In the genomic region with DNA sequence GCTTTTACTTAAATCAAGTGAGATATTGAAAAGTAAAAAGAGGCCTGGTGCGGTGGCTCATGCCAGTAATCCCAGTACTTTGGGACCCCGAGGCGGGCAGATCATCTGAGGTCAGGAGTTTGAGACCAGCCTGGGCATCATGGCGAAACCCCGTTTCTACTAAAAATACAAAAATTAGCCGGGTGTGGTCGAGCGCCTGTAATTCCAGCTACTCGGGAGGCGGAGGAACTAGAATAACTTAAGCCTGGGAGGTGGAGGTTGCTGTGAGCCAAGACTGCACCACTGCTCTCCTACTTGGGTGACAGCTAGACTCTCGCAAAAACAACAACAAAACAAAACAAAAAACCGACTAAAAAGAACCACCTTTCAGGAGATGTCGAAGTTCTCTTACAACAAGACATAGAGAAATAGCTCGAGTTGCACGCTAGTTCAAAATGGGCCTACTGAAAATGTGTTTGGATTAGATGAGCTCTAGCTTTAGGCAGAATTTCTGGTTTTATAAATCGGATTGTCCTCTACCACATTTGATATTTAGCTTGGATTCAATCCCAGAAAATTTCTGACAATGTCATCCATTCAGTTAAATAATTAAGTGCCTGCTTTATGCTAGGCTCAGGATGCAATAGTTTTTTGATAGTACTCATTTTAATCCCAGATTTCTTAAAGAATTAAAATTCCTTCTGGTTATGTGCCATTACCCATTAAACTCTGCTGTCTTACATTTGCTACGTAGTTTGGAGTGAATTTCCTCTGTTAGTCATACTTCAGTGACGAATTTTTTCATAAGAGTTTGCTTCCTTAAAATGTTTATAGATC, we compare ENCODE assay signal across 10 cellular contexts. TPM values are rescaled to one million over a fixed set of nuclear protein-coding genes. Genes with fewer than 3 reads are reported as not detected.
DNase-seq lines count a peak whose midpoint lies in the region; ATAC-seq and TF ChIP-seq lines count a peak whose summit lies in the region.
"Had no signal": no experiment of that assay in that cellular context is flagged by ENCODE, and none has a peak within 500 bp of the region (broad histone marks: within the 10 kb centered on the region; RNA-seq: fewer than 3 reads in every experiment).

No MANE protein-coding gene starts in this region.

- peaks cover 18% of the 10 kb centered on the region for H4K20me1 ChIP-seq in SK-N-SH (ENCODE audit: insufficient read depth)
- no peaks in the 10 kb centered on the region for H4K20me1 ChIP-seq in fibroblast of lung (ENCODE audit: control insufficient read depth, extremely low read depth, insufficient read depth, low read length)
- H4K20me1 ChIP-seq in smooth muscle cell (ENCODE audit: low read depth) = peaks cover 12% of the 10 kb centered on the region

- H3K36me3 Mint-ChIP-seq in activated T-cell treated with anti-CD3 and anti-CD28 coated beads, Interleukin-2, amount 50 U/mL, for 24 hours (ENCODE audit: low read depth) = peaks cover 27% of the 10 kb centered on the region

- no peaks in the 10 kb centered on the region for H3K27me3 Mint-ChIP-seq in activated T-cell treated with anti-CD3 and anti-CD28 coated beads, Interleukin-2, amount 50 U/mL, for 24 hours

- H3K27ac ChIP-seq in SK-N-SH (ENCODE audit: low read depth in 2 of 2, low read length in 1 of 2) = peak overlapping the region in 1 of 2 experiments; percentile 87; a peak in 2 of 4 replicates
- H3K27ac ChIP-seq in fibroblast of lung (ENCODE audit: insufficient read depth, low read length) = peak overlapping the region; percentile 18
- H3K27ac ChIP-seq in smooth muscle cell (ENCODE audit: low read depth) = no peak overlapping the region
- H3K27ac ChIP-seq: 22Rv1 had no signal

- H3K36me3 ChIP-seq in SK-N-SH (replicated peaks in 1 of 2; ENCODE audit: control insufficient read depth in 1 of 2, insufficient read depth in 2 of 2, low read length in 1 of 2) (peaks cover 0 to 6% of the 10 kb centered on the region in 2 experiments), fibroblast of lung (ENCODE audit: control insufficient read depth, insufficient read depth, low read length) (no peaks in the 10 kb centered on the region), smooth muscle cell (ENCODE audit: low read depth) (no peaks in the 10 kb centered on the region)

- H3F3A ChIP-seq in SK-N-SH (replicated peaks; ENCODE audit: insufficient read depth) (peaks cover 22% of the 10 kb centered on the region), smooth muscle cell (ENCODE audit: low read depth) (no peaks in the 10 kb centered on the region)

- H3K27ac Mint-ChIP-seq in activated T-cell treated with anti-CD3 and anti-CD28 coated beads, Interleukin-2, amount 50 U/mL, for 24 hours = no peak overlapping the region

- DNase-seq in NCI-H2029 treated with DMSO at 0.1 percent for 48 hours (lab: John Stamatoyannopoulos, UW) = peak; percentile 19
- DNase-seq in NCI-H2029 (lab: John Stamatoyannopoulos, UW) = no peak
- DNase-seq in SK-N-SH = peak; percentile 28
- peak; percentile 78 to 90 for DNase-seq in fibroblast of lung (ENCODE audit: low read depth in 2 of 2)
- DNase-seq in smooth muscle cell (lab: John Stamatoyannopoulos, UW; ENCODE audit: unreplicated experiment) = no peak
- no peak for DNase-seq in activated T-cell treated with anti-CD3 and anti-CD28 coated beads, Interleukin-2, amount 50 U/mL, for 24 hours
- DNase-seq: NCI-H510A had no signal

- H3K4me1 ChIP-seq in SK-N-SH (ENCODE audit: control insufficient read depth in 1 of 2, insufficient read depth in 2 of 2, low read depth in 1 of 2, low read length in 1 of 2) (peaks cover 9 to 14% of the 10 kb centered on the region in 2 experiments; a peak in 3 of 4 replicates), fibroblast of lung (ENCODE audit: control insufficient read depth, extremely low read depth, insufficient read depth, low read length) (no peaks in the 10 kb centered on the region), smooth muscle cell (ENCODE audit: low read depth) (peaks cover 19% of the 10 kb centered on the region)

- no peak overlapping the region for H3K4me2 ChIP-seq in SK-N-SH
- H3K4me2 ChIP-seq in fibroblast of lung (ENCODE audit: extremely low read depth, insufficient read depth, low read length) = no peak overlapping the region
- no peak overlapping the region for H3K4me2 ChIP-seq in smooth muscle cell

- H3K9me3 ChIP-seq in SK-N-SH (no peaks in the 10 kb centered on the region), fibroblast of lung (ENCODE audit: control insufficient read depth, insufficient read depth, low read depth, low read length) (no peaks in the 10 kb centered on the region), smooth muscle cell (replicated peaks; ENCODE audit: low read depth) (no peaks in the 10 kb centered on the region)

- no peak overlapping the region for H3K4me3 ChIP-seq in SK-N-SH (ENCODE audit: low read depth in 2 of 2, low read length in 1 of 2)
- no peak overlapping the region for H3K4me3 ChIP-seq in fibroblast of lung (replicated peaks in 1 of 4; ENCODE audit: control extremely low read depth in 1 of 4, insufficient read depth in 1 of 4, low read depth in 3 of 4, low read length in 4 of 4)
- no peak overlapping the region for H3K4me3 ChIP-seq in smooth muscle cell

- H3K9ac ChIP-seq in SK-N-SH (no peak overlapping the region), fibroblast of lung (ENCODE audit: insufficient read depth, low read length) (no peak overlapping the region), smooth muscle cell (ENCODE audit: low read depth) (no peak overlapping the region)

- ATAC-seq in GM21381 (IDR thresholded peaks at IDR 0.05; ENCODE audit: unreplicated experiment) (no peak), HG02759 (IDR thresholded peaks at IDR 0.05; ENCODE audit: unreplicated experiment) (no peak)

- peak; percentile 68 to 70; a peak in 3 of 4 replicates for TF ChIP-seq EP300 in SK-N-SH (IDR thresholded peaks at IDR 0.05; ENCODE audit: borderline replicate concordance in 1 of 2, low read depth in 1 of 2, low read length in 1 of 2)

- no peaks in the 10 kb centered on the region for H3K27me3 ChIP-seq in SK-N-SH (ENCODE audit: insufficient read depth)
- H3K27me3 ChIP-seq in fibroblast of lung (ENCODE audit: control insufficient read depth, insufficient read depth, low read length) = no peaks in the 10 kb centered on the region
- no peaks in the 10 kb centered on the region for H3K27me3 ChIP-seq in smooth muscle cell (ENCODE audit: low read depth)

- CTCF ChIA-PET in SK-N-SH (lab: Yijun Ruan, JAX) = interaction anchor here (1.1 kb wide), 1 partner anchor 8 kb away, joined by 3 read pairs; no protein-coding TSS in a partner anchor

- peaks cover 27% of the 10 kb centered on the region for H3K4me1 Mint-ChIP-seq in activated T-cell treated with anti-CD3 and anti-CD28 coated beads, Interleukin-2, amount 50 U/mL, for 24 hours (ENCODE audit: low read depth)

- no peak overlapping the region for H3K4me3 Mint-ChIP-seq in activated T-cell treated with anti-CD3 and anti-CD28 coated beads, Interleukin-2, amount 50 U/mL, for 24 hours

- H2AFZ ChIP-seq in SK-N-SH (ENCODE audit: low read depth) = no peak overlapping the region; the same call in 1 of the 2 replicates
- H2AFZ ChIP-seq in fibroblast of lung (ENCODE audit: low read length) = no peak overlapping the region
- peak overlapping the region; percentile 76 for H2AFZ ChIP-seq in smooth muscle cell (ENCODE audit: low read depth)

- H3K79me2 ChIP-seq in SK-N-SH (ENCODE audit: insufficient read depth) (peaks cover 28% of the 10 kb centered on the region), fibroblast of lung (ENCODE audit: control insufficient read depth, insufficient read depth, low read length) (peaks cover 26% of the 10 kb centered on the region), smooth muscle cell (ENCODE audit: low read depth) (peaks cover 26% of the 10 kb centered on the region)

- POLR2A ChIA-PET in SK-N-SH (lab: Yijun Ruan, JAX) = no interaction called here

- TF ChIP-seq RAD21 in SK-N-SH (IDR thresholded peaks at IDR 0.05; ENCODE audit: low read length) = no peak

- no peak for TF ChIP-seq CTCF in SK-N-SH (IDR thresholded peaks at IDR 0.05)
- no peak for TF ChIP-seq CTCF in fibroblast of lung (conservative IDR thresholded peaks at IDR 0.05 in 1 of 2, IDR thresholded peaks at IDR 0.05 in 1 of 2; ENCODE audit: low read depth in 1 of 2, low read length in 2 of 2)
- TF ChIP-seq CTCF in smooth muscle cell (IDR thresholded peaks at IDR 0.05; ENCODE audit: borderline replicate concordance, insufficient read depth, poor library complexity, severe bottlenecking) = no peak

- no peaks in the 10 kb centered on the region for H3K9me2 ChIP-seq in SK-N-SH

- 64% methylated on average over 18 of the region's 18 CpGs for WGBS in SK-N-SH (ENCODE audit: low lambda C conversion rate)
- 93% methylated on average over 18 of the region's 18 CpGs for WGBS in smooth muscle cell (ENCODE audit: low lambda C conversion rate)

- H3K9me3 Mint-ChIP-seq in activated T-cell treated with anti-CD3 and anti-CD28 coated beads, Interleukin-2, amount 50 U/mL, for 24 hours = no peaks in the 10 kb centered on the region

TF ChIP-seq in SK-N-SH, 30 proteins besides CTCF, POLR2A, EP300 and RAD21 (continues in another document):
- peak; percentile 46; the same call in 1 of the 2 replicates for TF ChIP-seq RXRA (IDR thresholded peaks at IDR 0.05; ENCODE audit: borderline replicate concordance, low read depth)
- TF ChIP-seq, protein P1, sequence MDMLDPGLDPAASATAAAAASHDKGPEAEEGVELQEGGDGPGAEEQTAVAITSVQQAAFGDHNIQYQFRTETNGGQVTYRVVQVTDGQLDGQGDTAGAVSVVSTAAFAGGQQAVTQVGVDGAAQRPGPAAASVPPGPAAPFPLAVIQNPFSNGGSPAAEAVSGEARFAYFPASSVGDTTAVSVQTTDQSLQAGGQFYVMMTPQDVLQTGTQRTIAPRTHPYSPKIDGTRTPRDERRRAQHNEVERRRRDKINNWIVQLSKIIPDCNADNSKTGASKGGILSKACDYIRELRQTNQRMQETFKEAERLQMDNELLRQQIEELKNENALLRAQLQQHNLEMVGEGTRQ (IDR thresholded peaks at IDR 0.05; ENCODE audit: borderline replicate concordance, low read depth, low read length) = no peak
- TF ChIP-seq JUND (IDR thresholded peaks at IDR 0.05) = peak; percentile 62
- TF ChIP-seq POLR2AphosphoS5 (IDR thresholded peaks at IDR 0.05; ENCODE audit: low read depth, low read length) = peak; percentile 50; the same call in 1 of the 2 replicates
- peak; percentile 76 for TF ChIP-seq TCF12 (IDR thresholded peaks at IDR 0.05)
- no peak for TF ChIP-seq RFX5 (IDR thresholded peaks at IDR 0.05; ENCODE audit: low read length)
- no peak for TF ChIP-seq FOXM1 (IDR thresholded peaks at IDR 0.05; ENCODE audit: low read depth)
- peak; percentile 80 for TF ChIP-seq NFIC (IDR thresholded peaks at IDR 0.05; ENCODE audit: borderline replicate concordance)

RNA-seq across cellular contexts. Expression of a gene that starts 1.9 kb away (rescaled TPM):
- 8.7 and 11.3 TPM in 2 replicates for polyA plus RNA-seq in SK-N-SH (2012; rRNA removed)
- polyA plus RNA-seq in SK-N-SH (2012; cell fraction: cytosol; rRNA removed) = 9.2 and 10.4 TPM in 2 replicates
- 18.0 and 32.4 TPM in 2 replicates for polyA plus RNA-seq in SK-N-SH (2012; cell fraction: nucleus; rRNA removed)
- 12.6 and 31.0 TPM in 2 replicates for total RNA-seq in fibroblast of lung
- 8.4 and 10.9 TPM in 2 replicates for polyA plus RNA-seq in fibroblast of lung
- polyA plus RNA-seq in fibroblast of lung (2012) = 6.5 and 7.8 TPM in 2 replicates
- polyA minus RNA-seq in fibroblast of lung (ENCODE audit: low replicate concordance) = 2.4 and 4.1 TPM in 2 replicates
- 10.0 and 18.6 TPM in 2 replicates for total RNA-seq in smooth muscle cell
- 7.6 and 9.4 TPM in 2 replicates for polyA plus RNA-seq in smooth muscle cell

Comparison
In these comparisons a context has a peak if more than half of its experiments do, and no peak if none do; other contexts are left out.
1. DNase-seq: peak in NCI-H2029 treated with DMSO at 0.1 percent for 48 hours (single experiment), SK-N-SH (single experiment) and fibroblast of lung (2 of 2); none in NCI-H2029 (single experiment), smooth muscle cell (single experiment) and activated T-cell treated with anti-CD3 and anti-CD28 coated beads, Interleukin-2, amount 50 U/mL, for 24 hours (single experiment).